Comparison of ENCODE assay signal across 8 cellular contexts in the genomic region with DNA sequence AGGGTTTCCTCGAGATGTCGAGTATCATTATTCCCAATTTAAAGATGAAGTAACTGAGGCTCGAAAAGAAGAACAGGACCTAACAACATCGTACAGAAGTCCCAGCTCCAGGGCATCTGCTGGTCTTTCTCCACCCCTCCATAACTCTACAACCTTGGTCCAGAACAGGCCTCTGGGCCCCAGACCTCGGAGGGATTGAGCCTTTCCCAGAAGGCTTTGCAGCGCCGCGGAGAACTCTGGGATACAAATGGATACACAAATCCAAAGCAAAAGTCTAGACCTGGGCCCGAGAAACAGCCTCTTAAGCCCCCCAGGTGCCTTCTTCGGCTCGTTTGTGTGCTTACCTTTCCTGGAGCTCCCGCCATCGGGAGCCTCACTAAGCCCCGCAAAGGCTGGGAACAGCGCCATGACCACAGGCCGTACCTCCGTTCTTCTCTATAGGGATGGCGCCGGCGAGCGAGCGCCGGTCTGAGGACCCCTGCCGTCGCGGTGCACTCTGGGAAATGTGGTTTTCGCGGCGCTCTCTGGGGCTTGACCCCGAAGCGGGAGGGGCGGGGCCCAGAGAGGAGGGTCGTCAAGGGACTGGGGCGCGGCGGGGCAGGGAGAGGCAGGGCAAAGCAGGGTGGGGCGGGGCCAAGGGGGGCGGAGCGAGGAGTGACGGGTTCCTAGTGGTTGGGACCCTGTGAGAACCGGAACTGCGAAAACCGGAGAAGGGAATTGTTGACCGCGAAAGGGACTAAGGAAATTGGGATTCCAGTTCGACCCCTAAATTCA. TPM values are rescaled to one million over a fixed set of nuclear protein-coding genes. Genes with fewer than 3 reads are reported as not detected.
DNase-seq lines count a peak whose midpoint lies in the region; ATAC-seq and TF ChIP-seq lines count a peak whose summit lies in the region.

A gene with protein sequence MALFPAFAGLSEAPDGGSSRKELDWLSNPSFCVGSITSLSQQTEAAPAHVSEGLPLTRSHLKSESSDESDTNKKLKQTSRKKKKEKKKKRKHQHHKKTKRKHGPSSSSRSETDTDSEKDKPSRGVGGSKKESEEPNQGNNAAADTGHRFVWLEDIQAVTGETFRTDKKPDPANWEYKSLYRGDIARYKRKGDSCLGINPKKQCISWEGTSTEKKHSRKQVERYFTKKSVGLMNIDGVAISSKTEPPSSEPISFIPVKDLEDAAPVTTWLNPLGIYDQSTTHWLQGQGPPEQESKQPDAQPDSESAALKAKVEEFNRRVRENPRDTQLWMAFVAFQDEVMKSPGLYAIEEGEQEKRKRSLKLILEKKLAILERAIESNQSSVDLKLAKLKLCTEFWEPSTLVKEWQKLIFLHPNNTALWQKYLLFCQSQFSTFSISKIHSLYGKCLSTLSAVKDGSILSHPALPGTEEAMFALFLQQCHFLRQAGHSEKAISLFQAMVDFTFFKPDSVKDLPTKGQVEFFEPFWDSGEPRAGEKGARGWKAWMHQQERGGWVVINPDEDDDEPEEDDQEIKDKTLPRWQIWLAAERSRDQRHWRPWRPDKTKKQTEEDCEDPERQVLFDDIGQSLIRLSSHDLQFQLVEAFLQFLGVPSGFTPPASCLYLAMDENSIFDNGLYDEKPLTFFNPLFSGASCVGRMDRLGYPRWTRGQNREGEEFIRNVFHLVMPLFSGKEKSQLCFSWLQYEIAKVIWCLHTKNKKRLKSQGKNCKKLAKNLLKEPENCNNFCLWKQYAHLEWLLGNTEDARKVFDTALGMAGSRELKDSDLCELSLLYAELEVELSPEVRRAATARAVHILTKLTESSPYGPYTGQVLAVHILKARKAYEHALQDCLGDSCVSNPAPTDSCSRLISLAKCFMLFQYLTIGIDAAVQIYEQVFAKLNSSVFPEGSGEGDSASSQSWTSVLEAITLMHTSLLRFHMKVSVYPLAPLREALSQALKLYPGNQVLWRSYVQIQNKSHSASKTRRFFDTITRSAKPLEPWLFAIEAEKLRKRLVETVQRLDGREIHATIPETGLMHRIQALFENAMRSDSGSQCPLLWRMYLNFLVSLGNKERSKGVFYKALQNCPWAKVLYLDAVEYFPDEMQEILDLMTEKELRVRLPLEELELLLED (minus strand): TSS at position 445 of the 774 bp plus-strand sequence. CDS start 37 bp downstream, at position 408.

- TF ChIP-seq POLR2A in GM18951 (IDR thresholded peaks at IDR 0.05; ENCODE audit: extremely low read depth, insufficient read depth, insufficient read length): peak; percentile 52
- no peak for TF ChIP-seq POLR2A in breast epithelium (IDR thresholded peaks at IDR 0.05)

- no peaks in the 10 kb centered on the region for H3K27me3 ChIP-seq in WERI-Rb-1 (ENCODE audit: insufficient read depth, low read depth, severe bottlenecking)
- H3K27me3 ChIP-seq in breast epithelium: no peaks in the 10 kb centered on the region
- H3K27me3 ChIP-seq in iPS-20b (ENCODE audit: insufficient read depth, low read length): peaks cover 30% of the 10 kb centered on the region

- DNase-seq in AG08396 (ENCODE audit: low spot score) (peak; percentile 94), NCI-H2227 treated with DMSO at 0.1 percent for 48 hours (lab: John Stamatoyannopoulos, UW) (peak; percentile 98), WERI-Rb-1 (peak; percentile 81), breast epithelium (ENCODE audit: low spot score in 2 of 2) (peak; percentile 97 to 99)

- H3K4me1 ChIP-seq in breast epithelium (peaks cover 0 to 7% of the 10 kb centered on the region in 2 donors), iPS-20b (ENCODE audit: insufficient read depth, low read length) (no peaks in the 10 kb centered on the region)

- no peaks in the 10 kb centered on the region for H3K9me3 ChIP-seq in WERI-Rb-1 (ENCODE audit: severe bottlenecking)
- no peaks in the 10 kb centered on the region for H3K9me3 ChIP-seq in breast epithelium
- no peaks in the 10 kb centered on the region for H3K9me3 ChIP-seq in iPS-20b (ENCODE audit: insufficient read depth, low read depth, low read length)

- H3K4me3 ChIP-seq in WERI-Rb-1 (ENCODE audit: low read depth, low read length): peak within 1 kb of the TSS; percentile 54
- peak within 1 kb of the TSS; percentile 58 to 72 (median 63) for H3K4me3 ChIP-seq in breast epithelium
- peak within 1 kb of the TSS; percentile 84 for H3K4me3 ChIP-seq in iPS-20b (ENCODE audit: low read length)
- peak within 1 kb of the TSS; percentile 50 to 65 (median 59) for H3K4me3 ChIP-seq in skin epidermis

- H3K27ac ChIP-seq in WERI-Rb-1: peak within 1 kb of the TSS; percentile 76
- peak within 1 kb of the TSS; percentile 76 to 86 for H3K27ac ChIP-seq in breast epithelium
- peak within 1 kb of the TSS; percentile 72 for H3K27ac ChIP-seq in iPS-20b (ENCODE audit: low read length)
- peak within 1 kb of the TSS; percentile 40 to 91 (median 81) for H3K27ac ChIP-seq in skin epidermis

- ATAC-seq in HG03175 (IDR thresholded peaks at IDR 0.05; ENCODE audit: unreplicated experiment): peak; percentile 93

- in situ Hi-C loops in GM18951 (cut with MboI; ENCODE audit: low sequenced_read_pairs, unreplicated experiment): no loop called here

- H3K9ac ChIP-seq in iPS-20b (ENCODE audit: low read depth, low read length): peak within 1 kb of the TSS; percentile 92; the same call in 1 of the 2 replicates

- no peaks in the 10 kb centered on the region for H3K36me3 ChIP-seq in WERI-Rb-1
- no peaks in the 10 kb centered on the region for H3K36me3 ChIP-seq in breast epithelium
- no peaks in the 10 kb centered on the region for H3K36me3 ChIP-seq in iPS-20b (ENCODE audit: insufficient read depth, low read depth, low read length)

- intact Hi-C loops in breast epithelium (cut with DNase I; ENCODE audit: low total_unique reads): no loop called here

- TF ChIP-seq CTCF in WERI-Rb-1 (IDR thresholded peaks at IDR 0.05; ENCODE audit: low read depth, low read length) (no peak), breast epithelium (IDR thresholded peaks at IDR 0.05) (no peak)

RNA-seq across cellular contexts. Expression of the gene that starts here (rescaled TPM):
- 10 to 100 TPM in 2 of 3 donors, 1 to 10 TPM in 1; 9.3 to 19.8 (median 19.7) TPM for total RNA-seq in breast epithelium

Comparison
In these comparisons a context has a peak if more than half of its experiments do, and no peak if none do; other contexts are left out.
1. Peak in every context shown above with its lines: DNase-seq, ATAC-seq, H3K4me3 ChIP-seq and H3K27ac ChIP-seq.